Comparison of ENCODE assay signal across 14 cellular contexts in the genomic region with DNA sequence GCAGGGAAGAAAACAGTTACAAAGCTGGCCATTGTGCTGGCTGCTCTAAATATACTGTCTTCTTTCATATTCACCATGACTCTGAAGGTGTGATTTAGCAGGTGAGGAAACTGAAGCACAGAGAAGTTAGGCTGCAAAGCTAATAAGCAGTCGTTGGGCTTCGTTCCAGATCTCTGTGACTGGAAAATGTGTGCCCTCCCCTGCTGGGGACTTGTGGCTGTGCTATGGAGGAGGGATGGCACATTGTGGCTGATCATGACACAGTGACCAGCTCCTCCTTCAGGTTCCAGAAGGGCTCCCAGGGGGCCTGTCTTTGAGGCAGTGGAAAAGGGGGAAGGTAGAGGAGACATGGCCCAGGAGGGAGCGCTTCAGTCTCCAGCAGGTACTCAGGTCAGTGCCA. TPM values are rescaled to one million over a fixed set of nuclear protein-coding genes. Genes with fewer than 3 reads are reported as not detected.
DNase-seq lines count a peak whose midpoint lies in the region; ATAC-seq, FAIRE-seq and TF ChIP-seq lines count a peak whose summit lies in the region.
"Had no signal": no experiment of that assay in that cellular context is flagged by ENCODE, and none has a peak within 500 bp of the region (broad histone marks: within the 10 kb centered on the region; RNA-seq: fewer than 3 reads in every experiment).

No MANE protein-coding gene starts in this region.

- intact Hi-C loops in activated T-helper 1 cell treated with anti-CD3 and anti-CD28 coated beads, Interleukin-12 subunit alpha, Interleukin-12 subunit beta, Interleukin-2, Interleukin-4 antibody, amounts not matched to agents 30 ng/mL and 10 ng/mL and 1 ng/mL, durations not matched to agents 14 hours and 24 hours and 36 hours (cut with micrococcal nuclease) = loop anchor here (5.0 kb wide), 1 partner anchor 35 kb away; no protein-coding TSS in a partner anchor
- intact Hi-C loops in colonic mucosa (cut with DNase I) = no loop called here

- POLR2A ChIA-PET in activated CD4-positive, alpha-beta T cell treated with anti-CD3 and anti-CD28 coated beads, Interleukin-2, amount 10 ng/mL, durations not matched to agents 7 days and 5 days (lab: Charles Lee) = no interaction called here

- no peak for TF ChIP-seq CTCF in colonic mucosa (IDR thresholded peaks at IDR 0.05)

- H3K4ac ChIP-seq in trophoblast cell (ENCODE audit: low read depth, low read length) = no peak overlapping the region

- no peak overlapping the region for H2AK5ac ChIP-seq in trophoblast cell (ENCODE audit: low read length)

- H3K23ac ChIP-seq in trophoblast cell (ENCODE audit: low read length) = no peak overlapping the region

- H3K27ac Mint-ChIP-seq in activated CD4-positive, alpha-beta T cell treated with anti-CD3 and anti-CD28 coated beads, Interleukin-2, amount 10 ng/mL, durations not matched to agents 7 days and 5 days = peak overlapping the region; percentile 74
- peak overlapping the region; percentile 76 to 97 (median 94) for H3K27ac Mint-ChIP-seq in IgD-negative memory B cell
- peak overlapping the region; percentile 56 for H3K27ac Mint-ChIP-seq in activated T-helper 1 cell treated with anti-CD3 and anti-CD28 coated beads, Interleukin-12 subunit alpha, Interleukin-12 subunit beta, Interleukin-2, Interleukin-4 antibody, amounts not matched to agents 30 ng/mL and 10 ng/mL and 1 ng/mL, durations not matched to agents 14 hours and 24 hours and 36 hours

- H3K79me2 ChIP-seq in trophoblast cell (ENCODE audit: control insufficient read depth, insufficient read depth, low read length, poor library complexity) = no peaks in the 10 kb centered on the region

- H3K9me3 Mint-ChIP-seq in activated CD4-positive, alpha-beta T cell treated with anti-CD3 and anti-CD28 coated beads, Interleukin-2, amount 10 ng/mL, durations not matched to agents 7 days and 5 days = peaks cover 5% of the 10 kb centered on the region
- H3K9me3 Mint-ChIP-seq in IgD-negative memory B cell = no peaks in the 10 kb centered on the region
- no peaks in the 10 kb centered on the region for H3K9me3 Mint-ChIP-seq in activated T-helper 1 cell treated with anti-CD3 and anti-CD28 coated beads, Interleukin-12 subunit alpha, Interleukin-12 subunit beta, Interleukin-2, Interleukin-4 antibody, amounts not matched to agents 30 ng/mL and 10 ng/mL and 1 ng/mL, durations not matched to agents 14 hours and 24 hours and 36 hours

- no peaks in the 10 kb centered on the region for H3K27me3 Mint-ChIP-seq in activated CD4-positive, alpha-beta T cell treated with anti-CD3 and anti-CD28 coated beads, Interleukin-2, amount 10 ng/mL, durations not matched to agents 7 days and 5 days
- H3K27me3 Mint-ChIP-seq in IgD-negative memory B cell = no peaks in the 10 kb centered on the region
- H3K27me3 Mint-ChIP-seq in activated T-helper 1 cell treated with anti-CD3 and anti-CD28 coated beads, Interleukin-12 subunit alpha, Interleukin-12 subunit beta, Interleukin-2, Interleukin-4 antibody, amounts not matched to agents 30 ng/mL and 10 ng/mL and 1 ng/mL, durations not matched to agents 14 hours and 24 hours and 36 hours (ENCODE audit: insufficient read depth) = no peaks in the 10 kb centered on the region

- H3K4me3 ChIP-seq in trophoblast cell (ENCODE audit: low read depth, low read length) = no peak overlapping the region
- no peak overlapping the region for H3K4me3 ChIP-seq in colonic mucosa

- no CpG with 5 or more reads among the region's 3 CpGs for WGBS in trophoblast cell (ENCODE audit: extremely low coverage, insufficient coverage, insufficient read length)

- H2BK5ac ChIP-seq in trophoblast cell (ENCODE audit: low read depth, low read length, poor library complexity) = no peak overlapping the region

- H4K91ac ChIP-seq in trophoblast cell (ENCODE audit: low read depth, low read length) = no peak overlapping the region

- no peak for DNase-seq in activated CD4-positive, alpha-beta T cell treated with anti-CD3 and anti-CD28 coated beads, Interleukin-2, amount 10 ng/mL, durations not matched to agents 7 days and 5 days
- DNase-seq in activated CD4-positive, alpha-beta T cell treated with anti-CD3 and anti-CD28 coated beads for 1 hour = no peak
- no peak for DNase-seq in activated T-helper 1 cell treated with anti-CD3 and anti-CD28 coated beads, Interleukin-12 subunit alpha, Interleukin-12 subunit beta, Interleukin-2, Interleukin-4 antibody, amounts not matched to agents 30 ng/mL and 10 ng/mL and 1 ng/mL, durations not matched to agents 14 hours and 24 hours and 36 hours (ENCODE audit: low spot score)
- DNase-seq in trophoblast cell (no peak), H54 (ENCODE audit: insufficient read length, low spot score) (no peak), colonic mucosa (no peak)
- DNase-seq: activated naive CD4-positive, alpha-beta T cell treated with anti-CD3 and anti-CD28 coated beads, Interleukin-2, amount 50 U/mL, for 16 hours; NCI-H526 treated with DMSO at 0.1 percent for 48 hours had no signal

- no peak overlapping the region for H3K4me2 ChIP-seq in trophoblast cell (ENCODE audit: low read length)
- H3K4me2 ChIP-seq: KMS-11 had no signal

- H4K12ac ChIP-seq in trophoblast cell (ENCODE audit: low read depth, low read length) = no peak overlapping the region

- H3K14ac ChIP-seq in trophoblast cell (ENCODE audit: low read length) = no peak overlapping the region

- H4K8ac ChIP-seq in trophoblast cell (ENCODE audit: low read depth, low read length) = no peak overlapping the region

- no peaks in the 10 kb centered on the region for H3K79me1 ChIP-seq in trophoblast cell (ENCODE audit: low read length)

- no peak for ATAC-seq in GM19328 (IDR thresholded peaks at IDR 0.05; ENCODE audit: unreplicated experiment)

- H3K36me3 ChIP-seq in trophoblast cell (ENCODE audit: control insufficient read depth in 1 of 2, insufficient read depth in 2 of 2, low read length in 2 of 2) = no peaks in the 10 kb centered on the region
- H3K36me3 ChIP-seq in colonic mucosa = no peaks in the 10 kb centered on the region

- H3K27me3 ChIP-seq in trophoblast cell (ENCODE audit: insufficient read depth, low read length) (no peaks in the 10 kb centered on the region), colonic mucosa (no peaks in the 10 kb centered on the region)

- H2AFZ ChIP-seq in trophoblast cell (ENCODE audit: insufficient read depth, low read length, poor library complexity) = no peak overlapping the region

- CTCF ChIA-PET in activated CD4-positive, alpha-beta T cell treated with anti-CD3 and anti-CD28 coated beads, Interleukin-2, amount 10 ng/mL, durations not matched to agents 7 days and 5 days (lab: Charles Lee) = interaction anchor here (0.9 to 3.1 kb wide), 8 partner anchors 9 to 140 kb away, joined by 3 to 14 read pairs (median 4); partner anchors contain the start of gene KCTD6

- no peak overlapping the region for H3K9ac ChIP-seq in trophoblast cell (ENCODE audit: low read length)
- H3K9ac ChIP-seq in colonic mucosa (ENCODE audit: low read depth in 2 of 2, low read length in 2 of 2) = no peak overlapping the region
- H3K9ac ChIP-seq: KMS-11 had no signal

- H3K36me3 Mint-ChIP-seq in activated CD4-positive, alpha-beta T cell treated with anti-CD3 and anti-CD28 coated beads, Interleukin-2, amount 10 ng/mL, durations not matched to agents 7 days and 5 days (ENCODE audit: low read depth) = peaks cover 28% of the 10 kb centered on the region
- H3K36me3 Mint-ChIP-seq in IgD-negative memory B cell = peaks cover 5% of the 10 kb centered on the region
- H3K36me3 Mint-ChIP-seq in activated T-helper 1 cell treated with anti-CD3 and anti-CD28 coated beads, Interleukin-12 subunit alpha, Interleukin-12 subunit beta, Interleukin-2, Interleukin-4 antibody, amounts not matched to agents 30 ng/mL and 10 ng/mL and 1 ng/mL, durations not matched to agents 14 hours and 24 hours and 36 hours (ENCODE audit: low read depth) = peaks cover 19% of the 10 kb centered on the region

- peak overlapping the region; percentile 24 for H2BK120ac ChIP-seq in trophoblast cell (ENCODE audit: insufficient read depth, low read length, poor library complexity)

- H2BK12ac ChIP-seq in trophoblast cell (ENCODE audit: low read length) = no peak overlapping the region

- no peaks in the 10 kb centered on the region for H3K9me3 ChIP-seq in trophoblast cell (ENCODE audit: insufficient read depth, low read depth, low read length)
- H3K9me3 ChIP-seq in colonic mucosa = no peaks in the 10 kb centered on the region

- H3K27ac ChIP-seq in trophoblast cell (ENCODE audit: low read depth, low read length) (no peak overlapping the region), colonic mucosa (no peak overlapping the region)
- H3K27ac ChIP-seq: C4-2B, KMS-11, VCaP had no signal

- no peak for TF ChIP-seq POLR2A in H54 (IDR thresholded peaks at IDR 0.05; ENCODE audit: low read depth, low read length)

- H3K4me1 ChIP-seq in trophoblast cell (ENCODE audit: control insufficient read depth in 1 of 2, insufficient read depth in 2 of 2, low read length in 2 of 2) = peaks cover 5% of the 10 kb centered on the region in 2 experiments
- H3K4me1 ChIP-seq in colonic mucosa = no peaks in the 10 kb centered on the region

- no peak overlapping the region for H3K18ac ChIP-seq in trophoblast cell (ENCODE audit: low read length)

- no peak overlapping the region for H3K4me3 Mint-ChIP-seq in activated CD4-positive, alpha-beta T cell treated with anti-CD3 and anti-CD28 coated beads, Interleukin-2, amount 10 ng/mL, durations not matched to agents 7 days and 5 days
- peak overlapping the region; percentile 68 to 98 (median 92) for H3K4me3 Mint-ChIP-seq in IgD-negative memory B cell
- peak overlapping the region; percentile 48 for H3K4me3 Mint-ChIP-seq in activated T-helper 1 cell treated with anti-CD3 and anti-CD28 coated beads, Interleukin-12 subunit alpha, Interleukin-12 subunit beta, Interleukin-2, Interleukin-4 antibody, amounts not matched to agents 30 ng/mL and 10 ng/mL and 1 ng/mL, durations not matched to agents 14 hours and 24 hours and 36 hours

- peaks cover 87% of the 10 kb centered on the region for H3K4me1 Mint-ChIP-seq in activated CD4-positive, alpha-beta T cell treated with anti-CD3 and anti-CD28 coated beads, Interleukin-2, amount 10 ng/mL, durations not matched to agents 7 days and 5 days
- peaks cover 67 to 81% (median 81%) of the 10 kb centered on the region in 3 donors for H3K4me1 Mint-ChIP-seq in IgD-negative memory B cell
- peaks cover 84% of the 10 kb centered on the region for H3K4me1 Mint-ChIP-seq in activated T-helper 1 cell treated with anti-CD3 and anti-CD28 coated beads, Interleukin-12 subunit alpha, Interleukin-12 subunit beta, Interleukin-2, Interleukin-4 antibody, amounts not matched to agents 30 ng/mL and 10 ng/mL and 1 ng/mL, durations not matched to agents 14 hours and 24 hours and 36 hours (ENCODE audit: low read depth)

- no peak for FAIRE-seq in H54 (lab: Jason Lieb, UNC)
- FAIRE-seq: endometrium had no signal

RNA-seq across cellular contexts. Expression of gene PXK, which starts 19.2 kb away (rescaled TPM):
- 10 to 100 TPM; 30.3 to 40.2 TPM for total RNA-seq in activated CD4-positive, alpha-beta T cell treated with anti-CD3 and anti-CD28 coated beads, Interleukin-2, amount 10 ng/mL, durations not matched to agents 7 days and 5 days
- polyA plus RNA-seq in IgD-negative memory B cell = 92.3 TPM
- total RNA-seq in activated T-helper 1 cell treated with anti-CD3 and anti-CD28 coated beads, Interleukin-12 subunit alpha, Interleukin-12 subunit beta, Interleukin-2, Interleukin-4 antibody, amounts not matched to agents 30 ng/mL and 10 ng/mL and 1 ng/mL, durations not matched to agents 14 hours and 24 hours and 36 hours = 43.4 and 48.1 TPM in 2 replicates
- polyA plus RNA-seq in trophoblast cell (2013) = 7.8 and 8.5 TPM in 2 replicates
- 10 to 100 TPM in 1 of 2 donors, 1 to 10 TPM in 1; 9.3 to 11.4 TPM for total RNA-seq in colonic mucosa

RNA-seq across cellular contexts. Expression of gene HTD2, which starts 45.6 kb away (rescaled TPM):
- total RNA-seq in activated CD4-positive, alpha-beta T cell treated with anti-CD3 and anti-CD28 coated beads, Interleukin-2, amount 10 ng/mL, durations not matched to agents 7 days and 5 days = 1 to 10 TPM; 6.2 to 7.0 TPM
- polyA plus RNA-seq in IgD-negative memory B cell = 21.1 TPM
- 11.5 and 13.6 TPM in 2 replicates for total RNA-seq in activated T-helper 1 cell treated with anti-CD3 and anti-CD28 coated beads, Interleukin-12 subunit alpha, Interleukin-12 subunit beta, Interleukin-2, Interleukin-4 antibody, amounts not matched to agents 30 ng/mL and 10 ng/mL and 1 ng/mL, durations not matched to agents 14 hours and 24 hours and 36 hours
- 4.4 and 5.4 TPM in 2 replicates for polyA plus RNA-seq in trophoblast cell (2013)
- total RNA-seq in colonic mucosa = 10 to 100 TPM in 1 of 2 donors, 1 to 10 TPM in 1; 9.6 to 13.6 TPM

RNA-seq across cellular contexts. Expression of gene RPP14, which starts 45.9 kb away (rescaled TPM):
- 10 to 100 TPM; 12.7 to 15.4 TPM for total RNA-seq in activated CD4-positive, alpha-beta T cell treated with anti-CD3 and anti-CD28 coated beads, Interleukin-2, amount 10 ng/mL, durations not matched to agents 7 days and 5 days
- 9.9 TPM for polyA plus RNA-seq in IgD-negative memory B cell
- total RNA-seq in activated T-helper 1 cell treated with anti-CD3 and anti-CD28 coated beads, Interleukin-12 subunit alpha, Interleukin-12 subunit beta, Interleukin-2, Interleukin-4 antibody, amounts not matched to agents 30 ng/mL and 10 ng/mL and 1 ng/mL, durations not matched to agents 14 hours and 24 hours and 36 hours = 22.7 and 23.4 TPM in 2 replicates
- polyA plus RNA-seq in trophoblast cell (2013) = 8.7 and 9.9 TPM in 2 replicates
- total RNA-seq in colonic mucosa = 10 to 100 TPM; 17.8 to 19.5 TPM
